ENCODE assay signal across 18 cellular contexts in genomic region chr2:85724731-85725181, GRCh38. TPM values are rescaled to one million over a fixed set of nuclear protein-coding genes. Genes with fewer than 3 reads are reported as not detected.
"Had no signal": no experiment of that assay in that cellular context is flagged by ENCODE, and none has a peak within 500 bp of the region (broad histone marks: within the 10 kb centered on the region; RNA-seq: fewer than 3 reads in every experiment).

No MANE protein-coding gene starts in this region.

- H3K27me3 ChIP-seq: cardiac muscle cell, tibial nerve had no signal

- H3K36me3 ChIP-seq: cardiac muscle cell, tibial nerve had no signal

- FAIRE-seq: islet of Langerhans had no signal

- DNase-seq: activated CD4-positive, alpha-beta T cell treated with anti-CD3 and anti-CD28 coated beads for 48 hours; activated CD8-positive, alpha-beta memory T cell treated with anti-CD3 and anti-CD28 coated beads, Interleukin-2, amount 50 U/mL, for 4 hours; activated CD8-positive, alpha-beta T cell treated with anti-CD3 and anti-CD28 coated beads, Interleukin-2, amount 10 ng/mL, durations not matched to agents 7 days and 5 days; activated effector memory CD4-positive, alpha-beta T cell treated with anti-CD3 and anti-CD28 coated beads, Interleukin-2, amount 50 U/mL, for 16 hours; activated T-cell treated with anti-CD3 and anti-CD28 coated beads, Interleukin-2, amount 50 U/mL, for 48 hours; mammary epithelial cell; naive thymus-derived CD8-positive, alpha-beta T cell; posterior cingulate gyrus; stimulated activated CD4-positive, alpha-beta T cell treated with anti-CD3 and anti-CD28 coated beads, Interleukin-15, amount 100 ng/mL, for 24 hours; stimulated activated CD4-positive, alpha-beta T cell treated with anti-CD3 and anti-CD28 coated beads, Interleukin-4, amount 100 ng/mL, for 4 hours; stimulated activated CD8-positive, alpha-beta memory T cell treated with anti-CD3 and anti-CD28 coated beads, Interleukin-4, amount 100 ng/mL, for 48 hours; stimulated activated naive CD4-positive, alpha-beta T cell treated with Interleukin-2 at 50 U/mL for 16 hours; substantia nigra had no signal

- H3K27ac ChIP-seq: cardiac muscle cell, tibial nerve had no signal

- H3K4me3 ChIP-seq: cardiac muscle cell, skin epidermis, tibial nerve had no signal

RNA-seq across cellular contexts. Expression of gene ATOH8, which starts 29.0 kb away (rescaled TPM):
- total RNA-seq: mammary epithelial cell; naive thymus-derived CD8-positive, alpha-beta T cell had no signal

RNA-seq across cellular contexts. Expression of gene GNLY, which starts 30.6 kb away (rescaled TPM):
- total RNA-seq: cardiac muscle cell, mammary epithelial cell, WTC11 had no signal

RNA-seq across cellular contexts. Expression of gene SFTPB, which starts 56.8 kb away (rescaled TPM):
- total RNA-seq: activated CD8-positive, alpha-beta T cell treated with anti-CD3 and anti-CD28 coated beads, Interleukin-2, amount 10 ng/mL, durations not matched to agents 7 days and 5 days; cardiac muscle cell; mammary epithelial cell; naive thymus-derived CD8-positive, alpha-beta T cell; tibial nerve had no signal
